1 cellular context compared by ENCODE assay signal in the genomic region with DNA sequence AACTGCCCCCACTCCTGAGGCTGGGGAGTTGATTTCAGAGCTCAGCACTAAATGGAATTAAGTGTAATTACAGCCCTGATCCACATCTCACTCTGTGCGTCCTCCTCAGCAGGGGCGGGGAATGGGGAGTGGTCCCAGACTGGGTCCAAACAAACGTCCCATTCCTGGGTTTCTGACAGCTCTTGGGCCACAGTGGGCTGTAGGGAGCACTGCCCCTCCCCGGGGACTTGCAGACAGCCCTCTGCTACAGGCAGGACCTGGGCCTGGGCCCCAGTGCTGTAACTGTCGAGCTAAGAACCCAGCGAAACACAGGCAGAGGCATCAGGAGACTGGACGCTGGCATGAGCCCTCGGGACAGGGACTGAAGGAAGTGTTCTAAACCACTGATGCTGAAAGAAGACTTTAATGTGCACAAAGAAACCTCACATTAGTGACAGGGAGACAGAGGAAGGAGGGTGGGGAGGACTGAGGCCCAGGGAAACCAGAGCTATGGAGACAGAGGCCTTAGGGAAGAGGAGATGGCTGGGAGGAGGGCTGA.
TF ChIP-seq lines count a peak whose summit lies in the region.

No MANE protein-coding gene starts in this region.

TF ChIP-seq in SK-N-SH treated with all-trans-retinoic acid at 6 μM for 48 hours, 23 proteins besides CTCF, POLR2A, EP300 and RAD21 (continued from another document):
- TF ChIP-seq, protein P1, sequence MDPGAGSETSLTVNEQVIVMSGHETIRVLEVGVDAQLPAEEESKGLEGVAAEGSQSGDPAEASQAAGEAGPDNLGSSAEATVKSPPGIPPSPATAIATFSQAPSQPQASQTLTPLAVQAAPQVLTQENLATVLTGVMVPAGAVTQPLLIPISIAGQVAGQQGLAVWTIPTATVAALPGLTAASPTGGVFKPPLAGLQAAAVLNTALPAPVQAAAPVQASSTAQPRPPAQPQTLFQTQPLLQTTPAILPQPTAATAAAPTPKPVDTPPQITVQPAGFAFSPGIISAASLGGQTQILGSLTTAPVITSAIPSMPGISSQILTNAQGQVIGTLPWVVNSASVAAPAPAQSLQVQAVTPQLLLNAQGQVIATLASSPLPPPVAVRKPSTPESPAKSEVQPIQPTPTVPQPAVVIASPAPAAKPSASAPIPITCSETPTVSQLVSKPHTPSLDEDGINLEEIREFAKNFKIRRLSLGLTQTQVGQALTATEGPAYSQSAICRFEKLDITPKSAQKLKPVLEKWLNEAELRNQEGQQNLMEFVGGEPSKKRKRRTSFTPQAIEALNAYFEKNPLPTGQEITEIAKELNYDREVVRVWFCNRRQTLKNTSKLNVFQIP (CRISPR knock-in tag; IDR thresholded peaks at IDR 0.05; ENCODE audit: borderline replicate concordance, low read depth): no peak
- TF ChIP-seq, protein P2, sequence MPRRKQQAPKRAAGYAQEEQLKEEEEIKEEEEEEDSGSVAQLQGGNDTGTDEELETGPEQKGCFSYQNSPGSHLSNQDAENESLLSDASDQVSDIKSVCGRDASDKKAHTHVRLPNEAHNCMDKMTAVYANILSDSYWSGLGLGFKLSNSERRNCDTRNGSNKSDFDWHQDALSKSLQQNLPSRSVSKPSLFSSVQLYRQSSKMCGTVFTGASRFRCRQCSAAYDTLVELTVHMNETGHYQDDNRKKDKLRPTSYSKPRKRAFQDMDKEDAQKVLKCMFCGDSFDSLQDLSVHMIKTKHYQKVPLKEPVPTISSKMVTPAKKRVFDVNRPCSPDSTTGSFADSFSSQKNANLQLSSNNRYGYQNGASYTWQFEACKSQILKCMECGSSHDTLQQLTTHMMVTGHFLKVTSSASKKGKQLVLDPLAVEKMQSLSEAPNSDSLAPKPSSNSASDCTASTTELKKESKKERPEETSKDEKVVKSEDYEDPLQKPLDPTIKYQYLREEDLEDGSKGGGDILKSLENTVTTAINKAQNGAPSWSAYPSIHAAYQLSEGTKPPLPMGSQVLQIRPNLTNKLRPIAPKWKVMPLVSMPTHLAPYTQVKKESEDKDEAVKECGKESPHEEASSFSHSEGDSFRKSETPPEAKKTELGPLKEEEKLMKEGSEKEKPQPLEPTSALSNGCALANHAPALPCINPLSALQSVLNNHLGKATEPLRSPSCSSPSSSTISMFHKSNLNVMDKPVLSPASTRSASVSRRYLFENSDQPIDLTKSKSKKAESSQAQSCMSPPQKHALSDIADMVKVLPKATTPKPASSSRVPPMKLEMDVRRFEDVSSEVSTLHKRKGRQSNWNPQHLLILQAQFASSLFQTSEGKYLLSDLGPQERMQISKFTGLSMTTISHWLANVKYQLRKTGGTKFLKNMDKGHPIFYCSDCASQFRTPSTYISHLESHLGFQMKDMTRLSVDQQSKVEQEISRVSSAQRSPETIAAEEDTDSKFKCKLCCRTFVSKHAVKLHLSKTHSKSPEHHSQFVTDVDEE (CRISPR knock-in tag; IDR thresholded peaks at IDR 0.05): no peak
- TF ChIP-seq RARB (CRISPR knock-in tag; IDR thresholded peaks at IDR 0.05): no peak
- TF ChIP-seq ZFP3 (CRISPR knock-in tag; IDR thresholded peaks at IDR 0.05): no peak
- TF ChIP-seq ZNF70 (CRISPR knock-in tag; IDR thresholded peaks at IDR 0.05): no peak
- no peak for TF ChIP-seq SNAI2 (CRISPR knock-in tag; IDR thresholded peaks at IDR 0.05)
- no peak for TF ChIP-seq ZNF565 (CRISPR knock-in tag; conservative IDR thresholded peaks at IDR 0.05; ENCODE audit: low read depth)
- TF ChIP-seq ISL1 (CRISPR knock-in tag; IDR thresholded peaks at IDR 0.05): no peak
- no peak for TF ChIP-seq ESRRG (CRISPR knock-in tag; IDR thresholded peaks at IDR 0.05)
- TF ChIP-seq, protein P3, sequence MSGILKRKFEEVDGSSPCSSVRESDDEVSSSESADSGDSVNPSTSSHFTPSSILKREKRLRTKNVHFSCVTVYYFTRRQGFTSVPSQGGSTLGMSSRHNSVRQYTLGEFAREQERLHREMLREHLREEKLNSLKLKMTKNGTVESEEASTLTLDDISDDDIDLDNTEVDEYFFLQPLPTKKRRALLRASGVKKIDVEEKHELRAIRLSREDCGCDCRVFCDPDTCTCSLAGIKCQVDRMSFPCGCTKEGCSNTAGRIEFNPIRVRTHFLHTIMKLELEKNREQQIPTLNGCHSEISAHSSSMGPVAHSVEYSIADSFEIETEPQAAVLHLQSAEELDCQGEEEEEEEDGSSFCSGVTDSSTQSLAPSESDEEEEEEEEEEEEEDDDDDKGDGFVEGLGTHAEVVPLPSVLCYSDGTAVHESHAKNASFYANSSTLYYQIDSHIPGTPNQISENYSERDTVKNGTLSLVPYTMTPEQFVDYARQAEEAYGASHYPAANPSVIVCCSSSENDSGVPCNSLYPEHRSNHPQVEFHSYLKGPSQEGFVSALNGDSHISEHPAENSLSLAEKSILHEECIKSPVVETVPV (CRISPR knock-in tag; IDR thresholded peaks at IDR 0.05): no peak
- no peak for TF ChIP-seq GLIS3 (CRISPR knock-in tag; IDR thresholded peaks at IDR 0.05)
- TF ChIP-seq BACH2 (CRISPR knock-in tag; IDR thresholded peaks at IDR 0.05; ENCODE audit: borderline replicate concordance): no peak
- TF ChIP-seq ZC3H10 (CRISPR knock-in tag; IDR thresholded peaks at IDR 0.05): no peak
